16 cellular contexts compared by ENCODE assay signal in genomic region chr15:66635006-66635405, GRCh38.
DNase-seq lines count a peak whose midpoint lies in the region; ATAC-seq and TF ChIP-seq lines count a peak whose summit lies in the region.
"Had no signal": no experiment of that assay in that cellular context is flagged by ENCODE, and none has a peak within 500 bp of the region (broad histone marks: within the 10 kb centered on the region; RNA-seq: fewer than 3 reads in every experiment).

No MANE protein-coding gene starts in this region.

- H4K20me1 ChIP-seq in smooth muscle cell (ENCODE audit: low read depth): no peaks in the 10 kb centered on the region
- H4K20me1 ChIP-seq: BLaER1 had no signal

- H3K9me3 ChIP-seq in smooth muscle cell (replicated peaks; ENCODE audit: low read depth) (no peaks in the 10 kb centered on the region), A673 (ENCODE audit: low read depth, low read length, poor library complexity, severe bottlenecking) (no peaks in the 10 kb centered on the region)
- H3K9me3 ChIP-seq: A549, BLaER1 had no signal

- no TSS peak for BruUV-seq in A673 (replicated peaks; lab: Mats Ljungman, UMichigan)

- no peak overlapping the region for H2AFZ ChIP-seq in smooth muscle cell (ENCODE audit: low read depth)
- H2AFZ ChIP-seq: GM23248 had no signal

- no peak overlapping the region for H2BK120ac ChIP-seq in mesendoderm (ENCODE audit: low read depth, low read length)

- intact Hi-C loops in A673 (cut with micrococcal nuclease; ENCODE audit: unreplicated experiment): no loop called here

- CTCF ChIA-PET in A673 (lab: Charles Lee): no interaction called here

- DNase-seq in EL (peak; percentile 55), M059J (ENCODE audit: low read depth) (peak; percentile 52), mesendoderm (no peak), smooth muscle cell (lab: John Stamatoyannopoulos, UW; ENCODE audit: unreplicated experiment) (no peak), NCI-H146 (lab: John Stamatoyannopoulos, UW) (no peak), A673 (ENCODE audit: low spot score) (no peak)
- DNase-seq: CD4-positive, alpha-beta memory T cell; DMS153; DMS79; GM23248 had no signal

- no peak overlapping the region for H4K8ac ChIP-seq in mesendoderm (ENCODE audit: low read depth, low read length)

- H2AK5ac ChIP-seq in mesendoderm (ENCODE audit: low read length): no peak overlapping the region

- peak overlapping the region; percentile 8 for H3K4ac ChIP-seq in mesendoderm (ENCODE audit: low read depth, low read length)

- no peaks in the 10 kb centered on the region for H3K79me2 ChIP-seq in mesendoderm (ENCODE audit: control insufficient read depth, insufficient read depth, low read length)
- H3K79me2 ChIP-seq in smooth muscle cell (ENCODE audit: low read depth): no peaks in the 10 kb centered on the region

- H3K27ac ChIP-seq in mesendoderm (ENCODE audit: low read depth, low read length): no peak overlapping the region
- peak overlapping the region; percentile 46 for H3K27ac ChIP-seq in smooth muscle cell (ENCODE audit: low read depth)
- no peak overlapping the region for H3K27ac ChIP-seq in A673 (ENCODE audit: low read depth, low read length, poor library complexity, severe bottlenecking)
- H3K27ac ChIP-seq: 22Rv1, A549, BLaER1, GM23248 had no signal

- no peak overlapping the region for H4K5ac ChIP-seq in mesendoderm (ENCODE audit: low read length)

- H3F3A ChIP-seq in smooth muscle cell (ENCODE audit: low read depth): peaks cover 26% of the 10 kb centered on the region

- H3K9ac ChIP-seq in mesendoderm (ENCODE audit: low read length) (no peak overlapping the region), smooth muscle cell (ENCODE audit: low read depth) (no peak overlapping the region)
- H3K9ac ChIP-seq: BLaER1, GM23248 had no signal

- no peaks in the 10 kb centered on the region for H3K79me1 ChIP-seq in mesendoderm (ENCODE audit: low read length)

- no peak overlapping the region for H3K4me2 ChIP-seq in mesendoderm (ENCODE audit: low read length)
- H3K4me2 ChIP-seq in smooth muscle cell: no peak overlapping the region
- H3K4me2 ChIP-seq: A549, BLaER1 had no signal

- no peak overlapping the region for H3K56ac ChIP-seq in mesendoderm (ENCODE audit: low read length)

- H2BK15ac ChIP-seq in mesendoderm (replicated peaks; ENCODE audit: low read depth): no peak overlapping the region

- no CpG with 5 or more reads among the region's 5 CpGs for whole genome bisulfite sequencing in mesendoderm (ENCODE audit: extremely low coverage, insufficient coverage, low lambda C conversion rate)
- 51% methylated on average over 5 of the region's 5 CpGs for WGBS in smooth muscle cell (ENCODE audit: low lambda C conversion rate)

- ATAC-seq in HG02588 (IDR thresholded peaks at IDR 0.05; ENCODE audit: unreplicated experiment): no peak
- ATAC-seq in GM18868 (IDR thresholded peaks at IDR 0.05; ENCODE audit: unreplicated experiment): no peak
- ATAC-seq: A549, GM12878 had no signal

- no peak overlapping the region for H3K23ac ChIP-seq in mesendoderm (ENCODE audit: low read length)

- TF ChIP-seq CTCF in smooth muscle cell (IDR thresholded peaks at IDR 0.05; ENCODE audit: borderline replicate concordance, insufficient read depth, poor library complexity, severe bottlenecking): no peak
- TF ChIP-seq CTCF in A673 (conservative IDR thresholded peaks at IDR 0.05; ENCODE audit: low read depth, low read length): no peak

- no peak overlapping the region for H3K18ac ChIP-seq in mesendoderm (ENCODE audit: low read length)

- H3K36me3 ChIP-seq in mesendoderm (ENCODE audit: control insufficient read depth, insufficient read depth, low read length) (no peaks in the 10 kb centered on the region), smooth muscle cell (ENCODE audit: low read depth) (no peaks in the 10 kb centered on the region), A673 (ENCODE audit: insufficient read depth, low read length, poor library complexity, severe bottlenecking) (no peaks in the 10 kb centered on the region)
- H3K36me3 ChIP-seq: BLaER1 had no signal

- POLR2A ChIA-PET in A673 (lab: Charles Lee; ENCODE audit: low non-redundant PET): interaction anchor here (0.6 kb wide), 1 partner anchor 30 kb away, joined by 6 read pairs; no protein-coding TSS in a partner anchor

- H3K4me1 ChIP-seq in mesendoderm (ENCODE audit: control insufficient read depth, low read depth, low read length) (peaks cover 19% of the 10 kb centered on the region), smooth muscle cell (ENCODE audit: low read depth) (peaks cover 44% of the 10 kb centered on the region), A673 (ENCODE audit: insufficient read depth, low read length, poor library complexity, severe bottlenecking) (no peaks in the 10 kb centered on the region)
- H3K4me1 ChIP-seq: A549 had no signal

- H3K4me3 ChIP-seq in mesendoderm (ENCODE audit: low read length) (no peak overlapping the region), smooth muscle cell (no peak overlapping the region), A673 (ENCODE audit: low read depth, low read length, poor library complexity, severe bottlenecking) (no peak overlapping the region)
- H3K4me3 ChIP-seq: A549, BLaER1, GM12878, GM23248 had no signal

- H3K27me3 ChIP-seq in mesendoderm (ENCODE audit: insufficient read depth, low read length, poor library complexity) (no peaks in the 10 kb centered on the region), smooth muscle cell (ENCODE audit: low read depth) (no peaks in the 10 kb centered on the region), A673 (replicated peaks; ENCODE audit: insufficient read depth, low read depth, low read length, poor library complexity) (no peaks in the 10 kb centered on the region)
- H3K27me3 ChIP-seq: BLaER1 had no signal

- H2BK5ac ChIP-seq in mesendoderm (ENCODE audit: low read length): no peak overlapping the region

Comparison
In these comparisons a context has a peak if more than half of its experiments do, and no peak if none do; other contexts are left out.
1. DNase-seq: peak in EL (single experiment) and M059J (single experiment); none in mesendoderm (single experiment), smooth muscle cell (single experiment), NCI-H146 (single experiment) and A673 (single experiment).